ENCODE assay signal across 7 cellular contexts in the genomic region with DNA sequence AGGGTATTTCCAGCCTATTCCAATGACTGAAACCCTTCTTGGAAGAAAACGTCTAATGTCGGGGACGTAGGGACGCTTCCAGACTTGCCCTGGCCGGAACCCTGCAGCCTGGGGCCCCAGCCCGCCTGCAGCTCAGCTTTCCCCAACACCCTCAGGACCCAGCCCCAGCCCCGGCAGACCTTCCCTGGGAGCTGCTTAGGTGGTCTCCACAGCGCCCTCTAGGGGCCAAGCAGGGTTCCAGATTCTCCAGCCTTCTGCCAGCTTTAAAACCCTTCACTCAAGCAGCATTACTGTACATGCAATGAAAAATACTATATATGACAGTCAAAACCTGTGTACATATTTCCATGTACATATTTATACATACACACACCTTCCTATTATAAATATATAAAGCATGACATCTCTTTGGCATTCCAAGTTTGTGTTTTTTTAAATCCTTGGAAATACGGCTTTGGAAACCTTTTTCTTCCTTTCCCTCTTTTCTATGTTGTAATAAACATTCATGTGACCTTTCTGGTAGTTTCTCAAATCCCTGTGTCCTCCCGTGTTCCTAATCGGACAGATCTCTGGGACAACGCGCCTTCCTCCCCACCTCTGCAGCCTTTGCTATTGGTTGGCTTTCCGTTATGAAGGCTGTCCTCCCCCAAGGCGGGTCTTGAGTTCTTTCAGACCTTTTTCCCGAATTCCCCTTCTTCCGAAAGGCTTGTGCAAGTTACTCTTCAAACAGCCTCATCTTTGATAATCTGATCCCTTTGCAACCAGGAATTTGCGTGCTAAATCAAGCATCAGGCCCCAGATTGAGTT.
DNase-seq lines count a peak whose midpoint lies in the region; ATAC-seq, FAIRE-seq and TF ChIP-seq lines count a peak whose summit lies in the region.

No MANE protein-coding gene starts in this region.

- no peak for FAIRE-seq in GM12891 (lab: Jason Lieb, UNC)

- in situ Hi-C loops in SK-MEL-5 (cut with HindIII; ENCODE audit: low pct_unique_long_range_greater_than_20kb, low sequenced_read_pairs), result no loop called here

- no peak for TF ChIP-seq POLR2A in GM12891 (IDR thresholded peaks at IDR 0.05; ENCODE audit: low read depth, low read length)

- intact Hi-C loops in Right ventricle myocardium inferior (cut with DNase I), result loop anchor here (2.0 to 10.0 kb wide), 2 partner anchors 58 to 184 kb away; no protein-coding TSS in a partner anchor

- peak; percentile 80 for DNase-seq in GM12891 (ENCODE audit: insufficient read length, low spot score)
- peak; percentile 4 for DNase-seq in KG1 (lab: John Stamatoyannopoulos, UW)
- peak; percentile 80 for DNase-seq in SK-MEL-5 (ENCODE audit: low read depth, low spot score)
- DNase-seq in activated naive CD4-positive, alpha-beta T cell treated with Interleukin-2 at 50 U/mL for 16 hours, result peak; percentile 69
- peak; percentile 84 for DNase-seq in Right ventricle myocardium inferior (ENCODE audit: missing footprints)
- DNase-seq in renal cortical epithelial cell (ENCODE audit: low read depth), result peak; percentile 58

- ATAC-seq in Right ventricle myocardium inferior (peak; percentile 43), GM19463 (IDR thresholded peaks at IDR 0.05; ENCODE audit: unreplicated experiment) (no peak)

TF ChIP-seq in GM12891, 5 proteins besides CTCF, POLR2A, EP300 and RAD21:
- TF ChIP-seq POLR2AphosphoS5 (IDR thresholded peaks at IDR 0.05; ENCODE audit: low read depth, low read length) (no peak), POU2F2 (IDR thresholded peaks at IDR 0.05; ENCODE audit: low read depth, low read length) (no peak), TAF1 (IDR thresholded peaks at IDR 0.05; ENCODE audit: low read depth, low read length) (no peak), SPI1 (IDR thresholded peaks at IDR 0.05; ENCODE audit: low read depth, low read length) (no peak), PAX5 (IDR thresholded peaks at IDR 0.05; ENCODE audit: insufficient read depth, low read length, severe bottlenecking) (no peak)

Comparison
In these comparisons a context has a peak if more than half of its experiments do, and no peak if none do; other contexts are left out.
1. DNase-seq: peak in every context shown above with its lines; median percentile 84 in Right ventricle myocardium inferior; 80 in GM12891; 80 in SK-MEL-5; 69 in activated naive CD4-positive, alpha-beta T cell treated with Interleukin-2 at 50 U/mL for 16 hours; 58 in renal cortical epithelial cell; 4 in KG1.